ENCODE assay signal across 8 cellular contexts in genomic region chr6:132122871-132123270, GRCh38.
DNase-seq lines count a peak whose midpoint lies in the region; ATAC-seq lines count a peak whose summit lies in the region.
"Had no signal": no experiment of that assay in that cellular context is flagged by ENCODE, and none has a peak within 500 bp of the region (broad histone marks: within the 10 kb centered on the region; RNA-seq: fewer than 3 reads in every experiment).

No MANE protein-coding gene starts in this region.

- no peaks in the 10 kb centered on the region for H3K9me3 ChIP-seq in GM23248 (ENCODE audit: low read depth)
- H3K9me3 ChIP-seq: Peyer's patch had no signal

- H3K79me2 ChIP-seq in GM23248 (ENCODE audit: insufficient read depth) = no peaks in the 10 kb centered on the region

- peak; percentile 85 for DNase-seq in HCEC 1CT
- DNase-seq in RPMI7951 (ENCODE audit: low read depth) = peak; percentile 99
- peak; percentile 31 for DNase-seq in fibroblast of peridontal ligament (ENCODE audit: extremely low read depth)
- peak; percentile 98 for DNase-seq in pons (ENCODE audit: low spot score)
- DNase-seq in GM23248 = no peak
- DNase-seq in mesenteric fat pad (ENCODE audit: low spot score) = no peak
- DNase-seq: Peyer's patch had no signal

- 74 to 76% methylated on average over 4 of the region's 4 CpGs for WGBS in GM23248 (ENCODE audit: low coverage in 1 of 2, low lambda C conversion rate in 2 of 2, missing lambda C conversion rate in 2 of 2), 2 experiments

- in situ Hi-C loops in GM23248 (cut with MboI) = no loop called here

- no peaks in the 10 kb centered on the region for H4K20me1 ChIP-seq in GM23248 (ENCODE audit: insufficient read depth)

- no peaks in the 10 kb centered on the region for H3K27me3 ChIP-seq in GM23248 (replicated peaks; ENCODE audit: insufficient read depth)
- H3K27me3 ChIP-seq: Peyer's patch had no signal

- H3K9ac ChIP-seq in GM23248 = no peak overlapping the region

- H3K4me2 ChIP-seq in GM23248 (ENCODE audit: unreplicated experiment) = no peak overlapping the region

- no peak overlapping the region for H3K4me3 ChIP-seq in GM23248
- H3K4me3 ChIP-seq: Peyer's patch had no signal

- no peaks in the 10 kb centered on the region for H3K36me3 ChIP-seq in GM23248 (ENCODE audit: low read depth)
- H3K36me3 ChIP-seq: Peyer's patch had no signal

- no peaks in the 10 kb centered on the region for H3F3A ChIP-seq in GM23248 (ENCODE audit: insufficient read depth)

- peaks cover 6% of the 10 kb centered on the region; the same call in 1 of the 2 replicates for H3K4me1 ChIP-seq in GM23248 (ENCODE audit: insufficient read depth)
- H3K4me1 ChIP-seq: Peyer's patch had no signal

- H3K27ac ChIP-seq in GM23248 = no peak overlapping the region
- H3K27ac ChIP-seq: Peyer's patch had no signal

- H2AFZ ChIP-seq in GM23248 = no peak overlapping the region

- ATAC-seq in HG03460 (IDR thresholded peaks at IDR 0.05; ENCODE audit: unreplicated experiment) = no peak

- no peaks in the 10 kb centered on the region for H3K9me2 ChIP-seq in GM23248 (ENCODE audit: insufficient read depth)

Comparison
In these comparisons a context has a peak if more than half of its experiments do, and no peak if none do; other contexts are left out.
1. DNase-seq: peak in HCEC 1CT (single experiment), RPMI7951 (single experiment), fibroblast of peridontal ligament (single experiment) and pons (single experiment); none in GM23248 (single experiment) and mesenteric fat pad (single experiment).